Comparison of ENCODE assay signal across 18 cellular contexts in the genomic region with DNA sequence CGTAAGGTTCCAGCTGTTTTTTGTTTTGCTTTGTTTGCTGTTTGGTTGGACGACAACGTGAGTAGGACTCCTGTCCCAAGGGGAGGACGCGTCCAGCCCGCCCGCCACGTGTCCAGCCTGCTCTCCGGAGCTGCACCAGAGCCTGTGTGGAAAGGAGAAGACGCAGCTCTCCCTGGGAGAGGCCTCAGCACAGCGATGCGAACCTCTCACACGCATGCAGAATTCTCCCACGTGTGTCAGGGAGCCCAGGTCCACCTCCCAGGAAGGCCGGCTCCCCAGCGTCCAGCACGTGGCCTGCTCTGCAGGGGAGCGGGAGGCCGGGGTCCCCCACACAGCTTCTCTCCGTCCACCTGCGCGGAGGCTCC. TPM values are rescaled to one million over a fixed set of nuclear protein-coding genes. Genes with fewer than 3 reads are reported as not detected.
DNase-seq lines count a peak whose midpoint lies in the region; ATAC-seq and TF ChIP-seq lines count a peak whose summit lies in the region.
"Had no signal": no experiment of that assay in that cellular context is flagged by ENCODE, and none has a peak within 500 bp of the region (broad histone marks: within the 10 kb centered on the region; RNA-seq: fewer than 3 reads in every experiment).

No MANE protein-coding gene starts in this region.

- no peak for DNase-seq in activated CD4-positive, alpha-beta T cell treated with anti-CD3 and anti-CD28 coated beads, Interleukin-2, amount 10 ng/mL, durations not matched to agents 7 days and 5 days
- DNase-seq in activated CD4-positive, alpha-beta T cell treated with anti-CD3 and anti-CD28 coated beads for 1 hour = no peak
- DNase-seq in Panc1 (ENCODE audit: low read depth, low spot score) = no peak
- DNase-seq in esophagus squamous epithelium (lab: John Stamatoyannopoulos, UW) = no peak
- no peak for DNase-seq in NCI-H524 (lab: John Stamatoyannopoulos, UW)
- DNase-seq in OCI-LY7 (ENCODE audit: low spot score) = no peak
- DNase-seq: colonic mucosa; DMS79; NCI-H1930; stimulated activated naive CD4-positive, alpha-beta T cell; transverse colon had no signal

- POLR2A ChIA-PET in activated CD4-positive, alpha-beta T cell treated with anti-CD3 and anti-CD28 coated beads, Interleukin-2, amount 10 ng/mL, durations not matched to agents 7 days and 5 days (lab: Charles Lee) = no interaction called here
- POLR2A ChIA-PET in Panc1 (lab: Charles Lee) = interaction anchor here (0.5 kb wide), 1 partner anchor 443 kb away, joined by 3 read pairs; no protein-coding TSS in a partner anchor
- POLR2A ChIA-PET in OCI-LY7 (lab: Charles Lee) = no interaction called here

- peaks cover 4% of the 10 kb centered on the region for H3K27me3 Mint-ChIP-seq in activated CD4-positive, alpha-beta T cell treated with anti-CD3 and anti-CD28 coated beads, Interleukin-2, amount 10 ng/mL, durations not matched to agents 7 days and 5 days
- H3K27me3 Mint-ChIP-seq: activated CD4-positive, alpha-beta memory T cell treated with anti-CD3 and anti-CD28 coated beads for 36 hours had no signal

- no peaks in the 10 kb centered on the region for H3K9me3 Mint-ChIP-seq in activated CD4-positive, alpha-beta T cell treated with anti-CD3 and anti-CD28 coated beads, Interleukin-2, amount 10 ng/mL, durations not matched to agents 7 days and 5 days
- H3K9me3 Mint-ChIP-seq: activated CD4-positive, alpha-beta memory T cell treated with anti-CD3 and anti-CD28 coated beads for 36 hours; activated T-cell treated with anti-CD3 and anti-CD28 coated beads, Interleukin-2, amount 50 U/mL, for 4 hours; IgD-negative memory B cell had no signal

- H3K36me3 ChIP-seq in Panc1 (ENCODE audit: control insufficient read depth, insufficient read depth, low read length) (no peaks in the 10 kb centered on the region), esophagus squamous epithelium (no peaks in the 10 kb centered on the region), skeletal muscle tissue (ENCODE audit: control insufficient read depth in 3 of 3, insufficient read depth in 3 of 3, low read length in 3 of 3) (no peaks in the 10 kb centered on the region), OCI-LY7 (ENCODE audit: insufficient read depth, low read length) (no peaks in the 10 kb centered on the region)
- H3K36me3 ChIP-seq: colonic mucosa, gastroesophageal sphincter, transverse colon had no signal

- H3K9ac ChIP-seq in skeletal muscle tissue (ENCODE audit: low read depth in 1 of 3, low read length in 3 of 3) = no peak overlapping the region

- H3K27ac ChIP-seq in Panc1 (ENCODE audit: low read length) (peak overlapping the region; percentile 26), esophagus squamous epithelium (peak overlapping the region; percentile 64 to 85 (median 77)), skeletal muscle tissue (ENCODE audit: low read depth, low read length) (no peak overlapping the region), OCI-LY7 (ENCODE audit: low read depth, low read length, poor library complexity, severe bottlenecking) (no peak overlapping the region)
- H3K27ac ChIP-seq: colonic mucosa, gastroesophageal sphincter, transverse colon had no signal

- H3K4me3 ChIP-seq in Panc1 (ENCODE audit: low read depth in 2 of 2, low read length in 2 of 2) (no peak overlapping the region), esophagus squamous epithelium (peak overlapping the region in 1 of 4 donors; percentile 42), skeletal muscle tissue (ENCODE audit: low read length in 3 of 3) (peak overlapping the region in 2 of 3 donors; percentile 15 to 49), OCI-LY7 (ENCODE audit: low read depth, low read length, poor library complexity, severe bottlenecking) (no peak overlapping the region)
- H3K4me3 ChIP-seq: colonic mucosa, gastroesophageal sphincter, transverse colon had no signal

- H3K4me1 ChIP-seq in Panc1 (ENCODE audit: control insufficient read depth, insufficient read depth, low read length) = peaks cover 35% of the 10 kb centered on the region
- H3K4me1 ChIP-seq in esophagus squamous epithelium = peaks cover 7 to 51% (median 8%) of the 10 kb centered on the region in 3 donors
- peaks cover 3 to 13% (median 6%) of the 10 kb centered on the region in 3 donors for H3K4me1 ChIP-seq in skeletal muscle tissue (ENCODE audit: control insufficient read depth in 3 of 3, insufficient read depth in 3 of 3, low read length in 3 of 3)
- H3K4me1 ChIP-seq in OCI-LY7 (ENCODE audit: insufficient read depth, low read length, poor library complexity, severe bottlenecking) = peaks cover 14% of the 10 kb centered on the region
- H3K4me1 ChIP-seq: colonic mucosa, gastroesophageal sphincter had no signal

- no peaks in the 10 kb centered on the region for H4K20me1 ChIP-seq in OCI-LY7 (ENCODE audit: insufficient read depth, low read length)

- CTCF ChIA-PET in activated CD4-positive, alpha-beta T cell treated with anti-CD3 and anti-CD28 coated beads, Interleukin-2, amount 10 ng/mL, durations not matched to agents 7 days and 5 days (lab: Charles Lee) = interaction anchor here (1.4 kb wide), 1 partner anchor 14 kb away, joined by 3 read pairs; no protein-coding TSS in a partner anchor
- CTCF ChIA-PET in Panc1 (lab: Charles Lee) (no interaction called here), OCI-LY7 (lab: Charles Lee; ENCODE audit: unreplicated experiment) (no interaction called here)

- no peaks in the 10 kb centered on the region for H3K9me2 ChIP-seq in OCI-LY7 (ENCODE audit: insufficient read depth, low read length)

- H2AFZ ChIP-seq in OCI-LY7 (ENCODE audit: low read length) = no peak overlapping the region

- H3K27ac Mint-ChIP-seq in activated CD4-positive, alpha-beta T cell treated with anti-CD3 and anti-CD28 coated beads, Interleukin-2, amount 10 ng/mL, durations not matched to agents 7 days and 5 days = peak overlapping the region; percentile 97
- H3K27ac Mint-ChIP-seq: IgD-negative memory B cell had no signal

- H3K4me1 Mint-ChIP-seq in activated CD4-positive, alpha-beta T cell treated with anti-CD3 and anti-CD28 coated beads, Interleukin-2, amount 10 ng/mL, durations not matched to agents 7 days and 5 days = peaks cover 38% of the 10 kb centered on the region

- in situ Hi-C loops in Panc1 (cut with HindIII; ENCODE audit: low pct_unique_long_range_greater_than_20kb, low sequenced_read_pairs) = no loop called here

- peak; percentile 8 for ATAC-seq in Panc1
- no peak for ATAC-seq in GM18505 (IDR thresholded peaks at IDR 0.05; ENCODE audit: unreplicated experiment)
- ATAC-seq: activated T-cell treated with anti-CD3 and anti-CD28 coated beads, Interleukin-2, amount 50 U/mL, for 4 hours; gastroesophageal sphincter; left lobe of liver had no signal

- TF ChIP-seq CTCF in Panc1 (IDR thresholded peaks at IDR 0.05) (no peak), esophagus squamous epithelium (IDR thresholded peaks at IDR 0.05) (no peak), OCI-LY7 (conservative IDR thresholded peaks at IDR 0.05; ENCODE audit: low read length) (no peak)

- TF ChIP-seq POLR2A in esophagus squamous epithelium (IDR thresholded peaks at IDR 0.05) = no peak
- no peak for TF ChIP-seq POLR2A in GM18505 (IDR thresholded peaks at IDR 0.05; ENCODE audit: borderline replicate concordance, extremely low read depth, insufficient read depth, insufficient read length)

- intact Hi-C loops in Panc1 (cut with micrococcal nuclease; ENCODE audit: unreplicated experiment) (no loop called here), esophagus squamous epithelium (cut with DNase I) (no loop called here), OCI-LY7 (cut with micrococcal nuclease; ENCODE audit: unreplicated experiment) (no loop called here)

- no peak overlapping the region for H3K4me3 Mint-ChIP-seq in activated CD4-positive, alpha-beta T cell treated with anti-CD3 and anti-CD28 coated beads, Interleukin-2, amount 10 ng/mL, durations not matched to agents 7 days and 5 days
- H3K4me3 Mint-ChIP-seq: activated CD4-positive, alpha-beta memory T cell treated with anti-CD3 and anti-CD28 coated beads for 36 hours; activated T-cell treated with anti-CD3 and anti-CD28 coated beads, Interleukin-2, amount 50 U/mL, for 4 hours had no signal

- H3K27me3 ChIP-seq in Panc1 (ENCODE audit: control insufficient read depth, insufficient read depth, low read length) = no peaks in the 10 kb centered on the region
- no peaks in the 10 kb centered on the region for H3K27me3 ChIP-seq in esophagus squamous epithelium
- H3K27me3 ChIP-seq in skeletal muscle tissue (ENCODE audit: control insufficient read depth in 3 of 3, insufficient read depth in 3 of 3, low read length in 3 of 3) = peaks cover 17 to 23% (median 19%) of the 10 kb centered on the region in 3 donors
- H3K27me3 ChIP-seq: colonic mucosa, transverse colon had no signal

- H3K4me2 ChIP-seq in OCI-LY7 (ENCODE audit: low read length) = no peak overlapping the region

- H3K79me2 ChIP-seq in OCI-LY7 (ENCODE audit: insufficient read depth, low read depth, low read length) = no peaks in the 10 kb centered on the region

- H3K9me3 ChIP-seq in Panc1 (ENCODE audit: control insufficient read depth, insufficient read depth, low read depth, low read length) = no peaks in the 10 kb centered on the region
- H3K9me3 ChIP-seq in esophagus squamous epithelium = no peaks in the 10 kb centered on the region
- H3K9me3 ChIP-seq in skeletal muscle tissue (ENCODE audit: control insufficient read depth in 3 of 3, low read length in 3 of 3) = no peaks in the 10 kb centered on the region
- no peaks in the 10 kb centered on the region for H3K9me3 ChIP-seq in OCI-LY7 (ENCODE audit: low read length)
- H3K9me3 ChIP-seq: colonic mucosa, gastroesophageal sphincter, transverse colon had no signal

- 61 to 80% methylated on average over 9 of the region's 22 CpGs for WGBS in esophagus squamous epithelium, 2 donors

- BruUV-seq in Panc1 (replicated peaks; lab: Mats Ljungman, UMichigan) (no TSS peak), OCI-LY7 (replicated peaks; lab: Mats Ljungman, UMichigan) (no TSS peak)

- H3K36me3 Mint-ChIP-seq in activated CD4-positive, alpha-beta T cell treated with anti-CD3 and anti-CD28 coated beads, Interleukin-2, amount 10 ng/mL, durations not matched to agents 7 days and 5 days (ENCODE audit: low read depth) = peaks cover 5% of the 10 kb centered on the region
- H3K36me3 Mint-ChIP-seq: activated CD4-positive, alpha-beta memory T cell treated with anti-CD3 and anti-CD28 coated beads for 36 hours had no signal

RNA-seq across cellular contexts. Expression of a gene that starts 36.4 kb away (rescaled TPM):
- total RNA-seq in activated CD4-positive, alpha-beta T cell treated with anti-CD3 and anti-CD28 coated beads, Interleukin-2, amount 10 ng/mL, durations not matched to agents 7 days and 5 days = 10 to 100 TPM; 67.8 to 68.9 TPM
- total RNA-seq in Panc1 (2021; ENCODE audit: unreplicated experiment) (201 TPM), esophagus squamous epithelium (100 to 1,000 TPM in 3 of 4 donors, 10 to 100 TPM in 1; 96.5 to 193 (median 160) TPM), skeletal muscle tissue (68.9 TPM), OCI-LY7 (2022) (65.9 and 66.4 TPM in 2 replicates)
- polyA plus RNA-seq in Panc1 (2012; ENCODE audit: insufficient read length) = 278 TPM
- 56.4 and 69.3 TPM in 2 replicates for total RNA-seq in OCI-LY7 (2014; rRNA removed; shearing (Covaris generic))

Comparison
In these comparisons a context has a peak if more than half of its experiments do, and no peak if none do; other contexts are left out.
1. H3K27ac ChIP-seq: peak in Panc1 (single experiment) and esophagus squamous epithelium (4 of 4); none in skeletal muscle tissue (single experiment) and OCI-LY7 (single experiment).
2. H3K4me3 ChIP-seq: peak in skeletal muscle tissue (2 of 3); none in Panc1 (0 of 2) and OCI-LY7 (single experiment).